Comparison of ENCODE assay signal across 25 cellular contexts in the genomic region with DNA sequence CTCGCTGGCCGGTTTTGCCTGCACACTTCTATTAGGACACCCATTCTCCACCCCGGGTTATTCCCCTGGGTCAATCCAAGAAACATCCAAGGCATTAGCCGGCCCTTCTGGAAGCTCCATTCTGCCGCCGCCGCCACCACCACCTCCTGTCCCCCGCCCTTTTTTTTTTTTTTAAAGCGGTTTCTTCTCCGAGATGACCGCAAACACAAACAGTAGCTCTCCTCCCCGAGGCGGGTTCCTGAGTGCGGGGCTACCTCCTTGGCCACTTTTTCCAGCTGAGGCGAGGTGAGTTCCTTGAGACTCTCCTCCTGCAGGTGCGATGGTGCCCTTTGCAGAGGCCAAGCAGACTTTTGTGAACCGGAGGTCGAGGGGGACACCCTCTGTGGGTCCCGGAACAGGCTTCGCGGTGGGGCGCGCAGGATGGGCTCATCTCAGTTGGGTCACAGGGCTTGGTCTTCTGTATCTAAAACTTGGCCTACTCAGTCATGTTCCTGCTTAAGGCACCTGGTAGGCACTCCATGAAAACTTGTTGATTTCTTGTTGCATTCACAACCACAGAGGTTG. TPM values are rescaled to one million over a fixed set of nuclear protein-coding genes. Genes with fewer than 3 reads are reported as not detected.
DNase-seq lines count a peak whose midpoint lies in the region; ATAC-seq, FAIRE-seq and TF ChIP-seq lines count a peak whose summit lies in the region.
"Had no signal": no experiment of that assay in that cellular context is flagged by ENCODE, and none has a peak within 500 bp of the region (broad histone marks: within the 10 kb centered on the region; RNA-seq: fewer than 3 reads in every experiment).

No MANE protein-coding gene starts in this region.

- no peak overlapping the region for H3K23ac ChIP-seq in H1 (ENCODE audit: insufficient read length)
- H3K23ac ChIP-seq in mesendoderm (ENCODE audit: low read length), result no peak overlapping the region

- WGBS in H1 (ENCODE audit: extremely low coverage in 1 of 2, insufficient coverage in 1 of 2, insufficient read length in 1 of 2, insufficient replicate concordance in 2 of 2, low coverage in 1 of 2, low lambda C conversion rate in 2 of 2, missing lambda C conversion rate in 1 of 2), 2 experiments, result 13% methylated on average over 19 of the region's 23 CpGs; no CpG with 5 or more reads in 1 of the 2 experiments
- no CpG with 5 or more reads among the region's 23 CpGs for WGBS in mesendoderm (ENCODE audit: extremely low coverage, insufficient coverage, low lambda C conversion rate)
- WGBS in body of pancreas, 2 donors, result 3 to 4% methylated on average over 14 to 23 of the region's 23 CpGs

- H4K20me1 ChIP-seq in H1 (replicated peaks in 1 of 2; ENCODE audit: control insufficient read depth in 1 of 2, insufficient read depth in 2 of 2, low read length in 2 of 2), result peaks cover 0 to 8% of the 10 kb centered on the region in 2 experiments

- POLR2A ChIA-PET in activated naive CD8-positive, alpha-beta T cell treated with anti-CD3 and anti-CD28 coated beads, Interleukin-2, amount 10 ng/mL, durations not matched to agents 7 days and 5 days (lab: Charles Lee), result no interaction called here
- POLR2A ChIA-PET in H1 (lab: Charles Lee; ENCODE audit: partially characterized antibody), result no interaction called here

- ATAC-seq in activated naive CD8-positive, alpha-beta T cell treated with anti-CD3 and anti-CD28 coated beads, Interleukin-2, amount 10 ng/mL, durations not matched to agents 7 days and 5 days (ENCODE audit: low read depth), result no peak
- no peak for ATAC-seq in activated naive CD8-positive, alpha-beta T cell treated with anti-CD3 and anti-CD28 coated beads, Interleukin-2, amount 50 U/mL, for 24 hours
- ATAC-seq in body of pancreas, result no peak
- ATAC-seq: A549; activated CD8-positive, alpha-beta T cell treated with anti-CD3 and anti-CD28 coated beads for 36 hours; gastrocnemius medialis; naive thymus-derived CD4-positive, alpha-beta T cell; T-cell had no signal

- H3K56ac ChIP-seq in H1 (replicated peaks; ENCODE audit: insufficient read length, low read depth, low read length), result no peak overlapping the region
- no peak overlapping the region for H3K56ac ChIP-seq in mesendoderm (ENCODE audit: low read length)

- TF ChIP-seq RAD21 in H1 (IDR thresholded peaks at IDR 0.05 in 1 of 2, conservative IDR thresholded peaks at IDR 0.05 in 1 of 2; ENCODE audit: low read depth in 2 of 2, low read length in 2 of 2), result no peak

- peaks cover 51% of the 10 kb centered on the region for H3K27me3 Mint-ChIP-seq in activated naive CD8-positive, alpha-beta T cell treated with anti-CD3 and anti-CD28 coated beads, Interleukin-2, amount 10 ng/mL, durations not matched to agents 7 days and 5 days
- peaks cover 37% of the 10 kb centered on the region for H3K27me3 Mint-ChIP-seq in activated naive CD8-positive, alpha-beta T cell treated with anti-CD3 and anti-CD28 coated beads, Interleukin-2, amount 50 U/mL, for 24 hours
- H3K27me3 Mint-ChIP-seq in type B pancreatic cell, result peaks cover 90% of the 10 kb centered on the region

- TF ChIP-seq EP300 in H1 (IDR thresholded peaks at IDR 0.05; ENCODE audit: borderline replicate concordance in 1 of 2, low read depth in 2 of 2, low read length in 2 of 2), result no peak

- CTCF ChIA-PET in H1 (lab: Charles Lee; ENCODE audit: partially characterized antibody), result interaction anchor here (0.6 to 2.5 kb wide), 14 partner anchors 14 to 321 kb away, joined by 3 to 12 read pairs (median 4); no protein-coding TSS in a partner anchor

- intact Hi-C loops in body of pancreas (cut with DNase I), result no loop called here

- H3K18ac ChIP-seq in H1 (ENCODE audit: extremely low read depth, low read length) (no peak overlapping the region), mesendoderm (ENCODE audit: low read length) (no peak overlapping the region)

- no peak overlapping the region for H3K4ac ChIP-seq in H1 (replicated peaks; ENCODE audit: insufficient read length, low read depth, low read length)
- H3K4ac ChIP-seq in mesendoderm (ENCODE audit: low read depth, low read length), result no peak overlapping the region

- H3K79me2 ChIP-seq in H1 (ENCODE audit: control insufficient read depth in 1 of 2, insufficient read depth in 2 of 2, low read length in 2 of 2) (no peaks in the 10 kb centered on the region), mesendoderm (ENCODE audit: control insufficient read depth, insufficient read depth, low read length) (no peaks in the 10 kb centered on the region)

- peaks cover 16% of the 10 kb centered on the region for H3K23me2 ChIP-seq in H1 (ENCODE audit: low read depth, low read length)

- H3K4me1 Mint-ChIP-seq in activated naive CD8-positive, alpha-beta T cell treated with anti-CD3 and anti-CD28 coated beads, Interleukin-2, amount 10 ng/mL, durations not matched to agents 7 days and 5 days, result no peaks in the 10 kb centered on the region
- peaks cover 1% of the 10 kb centered on the region for H3K4me1 Mint-ChIP-seq in activated naive CD8-positive, alpha-beta T cell treated with anti-CD3 and anti-CD28 coated beads, Interleukin-2, amount 50 U/mL, for 24 hours
- no peaks in the 10 kb centered on the region for H3K4me1 Mint-ChIP-seq in type B pancreatic cell (ENCODE audit: unreplicated experiment)

- H3K36me3 Mint-ChIP-seq in activated naive CD8-positive, alpha-beta T cell treated with anti-CD3 and anti-CD28 coated beads, Interleukin-2, amount 10 ng/mL, durations not matched to agents 7 days and 5 days, result no peaks in the 10 kb centered on the region
- no peaks in the 10 kb centered on the region for H3K36me3 Mint-ChIP-seq in activated naive CD8-positive, alpha-beta T cell treated with anti-CD3 and anti-CD28 coated beads, Interleukin-2, amount 50 U/mL, for 24 hours (ENCODE audit: low read depth)
- H3K36me3 Mint-ChIP-seq in type B pancreatic cell, result no peaks in the 10 kb centered on the region
- H3K36me3 Mint-ChIP-seq: naive thymus-derived CD4-positive, alpha-beta T cell; T-cell had no signal

- H3K27ac Mint-ChIP-seq in activated naive CD8-positive, alpha-beta T cell treated with anti-CD3 and anti-CD28 coated beads, Interleukin-2, amount 10 ng/mL, durations not matched to agents 7 days and 5 days, result peak overlapping the region; percentile 64
- no peak overlapping the region for H3K27ac Mint-ChIP-seq in activated naive CD8-positive, alpha-beta T cell treated with anti-CD3 and anti-CD28 coated beads, Interleukin-2, amount 50 U/mL, for 24 hours
- no peak overlapping the region for H3K27ac Mint-ChIP-seq in type B pancreatic cell
- H3K27ac Mint-ChIP-seq: activated CD8-positive, alpha-beta T cell treated with anti-CD3 and anti-CD28 coated beads for 36 hours; activated T-cell treated with anti-CD3 and anti-CD28 coated beads, Interleukin-2, amount 50 U/mL, for 24 hours; naive thymus-derived CD4-positive, alpha-beta T cell; T-cell had no signal

- no peak overlapping the region for H2BK15ac ChIP-seq in H1 (ENCODE audit: low read length)
- no peak overlapping the region for H2BK15ac ChIP-seq in mesendoderm (replicated peaks; ENCODE audit: low read depth)

- no peak overlapping the region for H3K14ac ChIP-seq in H1 (ENCODE audit: insufficient read length)

- H3K4me3 Mint-ChIP-seq in activated naive CD8-positive, alpha-beta T cell treated with anti-CD3 and anti-CD28 coated beads, Interleukin-2, amount 10 ng/mL, durations not matched to agents 7 days and 5 days, result peak overlapping the region; percentile 39
- H3K4me3 Mint-ChIP-seq in activated naive CD8-positive, alpha-beta T cell treated with anti-CD3 and anti-CD28 coated beads, Interleukin-2, amount 50 U/mL, for 24 hours, result no peak overlapping the region
- H3K4me3 Mint-ChIP-seq in type B pancreatic cell, result peak overlapping the region; percentile 87
- H3K4me3 Mint-ChIP-seq: activated CD8-positive, alpha-beta T cell treated with anti-CD3 and anti-CD28 coated beads for 36 hours; activated T-cell treated with anti-CD3 and anti-CD28 coated beads, Interleukin-2, amount 50 U/mL, for 24 hours; T-cell had no signal

- no peak for TF ChIP-seq POLR2A in H1 (IDR thresholded peaks at IDR 0.05; ENCODE audit: control extremely low read depth in 1 of 2, low read depth in 2 of 2, low read length in 2 of 2)
- no peak for TF ChIP-seq POLR2A in body of pancreas (IDR thresholded peaks at IDR 0.05)

- no peak overlapping the region for H3K27ac ChIP-seq in H1 (ENCODE audit: low read depth, low read length)
- no peak overlapping the region for H3K27ac ChIP-seq in mesendoderm (ENCODE audit: low read depth, low read length)
- H3K27ac ChIP-seq in body of pancreas, result no peak overlapping the region
- H3K27ac ChIP-seq: A549, brain microvascular endothelial cell, gastrocnemius medialis, tibial nerve had no signal

- H2BK12ac ChIP-seq in H1 (ENCODE audit: low read depth, low read length), result no peak overlapping the region

- H3K27me3 ChIP-seq in H1 (replicated peaks in 1 of 4; ENCODE audit: control insufficient read depth in 3 of 4, extremely low read depth in 1 of 4, insufficient read depth in 3 of 4, low read length in 3 of 4) (peaks cover 15 to 65% (median 56%) of the 10 kb centered on the region in 4 experiments), mesendoderm (ENCODE audit: insufficient read depth, low read length, poor library complexity) (peaks cover 22% of the 10 kb centered on the region), body of pancreas (no peaks in the 10 kb centered on the region)

- H3K9ac ChIP-seq in H1 (replicated peaks in 1 of 4; ENCODE audit: extremely low read depth in 1 of 4, low read depth in 3 of 4, low read length in 3 of 4) (no peak overlapping the region), mesendoderm (ENCODE audit: low read length) (peak overlapping the region; percentile 43)

- H3K79me1 ChIP-seq in H1 (ENCODE audit: low read depth, low read length), result no peaks in the 10 kb centered on the region
- no peaks in the 10 kb centered on the region for H3K79me1 ChIP-seq in mesendoderm (ENCODE audit: low read length)

- no peaks in the 10 kb centered on the region for H3K9me3 Mint-ChIP-seq in activated naive CD8-positive, alpha-beta T cell treated with anti-CD3 and anti-CD28 coated beads, Interleukin-2, amount 10 ng/mL, durations not matched to agents 7 days and 5 days
- H3K9me3 Mint-ChIP-seq in activated naive CD8-positive, alpha-beta T cell treated with anti-CD3 and anti-CD28 coated beads, Interleukin-2, amount 50 U/mL, for 24 hours, result no peaks in the 10 kb centered on the region
- H3K9me3 Mint-ChIP-seq in type B pancreatic cell, result no peaks in the 10 kb centered on the region
- H3K9me3 Mint-ChIP-seq: activated CD8-positive, alpha-beta T cell treated with anti-CD3 and anti-CD28 coated beads for 36 hours; activated T-cell treated with anti-CD3 and anti-CD28 coated beads, Interleukin-2, amount 50 U/mL, for 24 hours; T-cell had no signal

- H3K4me3 ChIP-seq in H1 (ENCODE audit: extremely low read depth in 1 of 4, insufficient read depth in 2 of 4, low read depth in 3 of 4, low read length in 4 of 4), result peak overlapping the region; percentile 41 to 70 (median 52); a peak in 7 of 8 replicates
- H3K4me3 ChIP-seq in mesendoderm (ENCODE audit: low read length), result no peak overlapping the region
- no peak overlapping the region for H3K4me3 ChIP-seq in body of pancreas
- H3K4me3 ChIP-seq: A549, gastrocnemius medialis had no signal

- H4K8ac ChIP-seq in H1 (ENCODE audit: extremely low read depth, insufficient read depth, low read length) (no peak overlapping the region), mesendoderm (ENCODE audit: low read depth, low read length) (no peak overlapping the region)

- no peak for DNase-seq in activated naive CD8-positive, alpha-beta T cell treated with anti-CD3 and anti-CD28 coated beads, Interleukin-2, amount 10 ng/mL, durations not matched to agents 7 days and 5 days
- no peak for DNase-seq in activated naive CD8-positive, alpha-beta T cell treated with anti-CD3 and anti-CD28 coated beads, Interleukin-2, amount 50 U/mL, for 24 hours
- DNase-seq in H1 (ENCODE audit: low read depth in 1 of 2, low spot score in 2 of 2), result no peak
- DNase-seq in mesendoderm, result peak; percentile 37
- no peak for DNase-seq in type B pancreatic cell (ENCODE audit: extremely low spot score, unreplicated experiment)
- no peak for DNase-seq in urothelium cell line (ENCODE audit: low spot score)
- no peak for DNase-seq in inferior parietal cortex (ENCODE audit: extremely low spot score)
- no peak for DNase-seq in body of pancreas
- DNase-seq: activated CD8-positive, alpha-beta T cell treated with anti-CD3 and anti-CD28 coated beads for 36 hours; activated naive CD4-positive, alpha-beta T cell treated with anti-CD3 and anti-CD28 coated beads, Interleukin-2, amount 50 U/mL, for 16 hours; activated T-cell treated with anti-CD3 and anti-CD28 coated beads, Interleukin-2, amount 50 U/mL, for 24 hours; brain microvascular endothelial cell; C1 segment of cervical spinal cord; cortex of kidney; gastrocnemius medialis; NCI-H2029 had no signal

- H2AK5ac ChIP-seq in H1 (ENCODE audit: low read depth, low read length), result no peak overlapping the region
- no peak overlapping the region for H2AK5ac ChIP-seq in mesendoderm (ENCODE audit: low read length)

- TF ChIP-seq CTCF in H1 (IDR thresholded peaks at IDR 0.05; ENCODE audit: control extremely low read depth in 1 of 3, insufficient read depth in 1 of 3, low read depth in 1 of 3, low read length in 3 of 3) (no peak), type B pancreatic cell (conservative IDR thresholded peaks at IDR 0.05) (no peak), body of pancreas (IDR thresholded peaks at IDR 0.05) (no peak)

- H2BK20ac ChIP-seq in H1 (ENCODE audit: low read length), result no peak overlapping the region

- no peak overlapping the region for H2BK120ac ChIP-seq in H1 (replicated peaks; ENCODE audit: low read depth, low read length)
- H2BK120ac ChIP-seq in mesendoderm (ENCODE audit: low read depth, low read length), result no peak overlapping the region

- H3K4me1 ChIP-seq in H1 (replicated peaks in 1 of 4; ENCODE audit: control insufficient read depth in 3 of 4, insufficient read depth in 4 of 4, low read length in 3 of 4), result peaks cover 0 to 6% (median 1%) of the 10 kb centered on the region in 4 experiments; a peak in 5 of 7 replicates
- H3K4me1 ChIP-seq in mesendoderm (ENCODE audit: control insufficient read depth, low read depth, low read length), result peaks cover 4% of the 10 kb centered on the region
- peaks cover 15% of the 10 kb centered on the region for H3K4me1 ChIP-seq in body of pancreas
- H3K4me1 ChIP-seq: A549, gastrocnemius medialis had no signal

- FAIRE-seq in H1 (lab: Jason Lieb, UNC) (no peak), urothelium cell line (lab: Jason Lieb, UNC) (no peak)
- FAIRE-seq: A549, GM18507, islet of Langerhans had no signal

- H2BK5ac ChIP-seq in H1 (ENCODE audit: low read depth, low read length) (no peak overlapping the region), mesendoderm (ENCODE audit: low read length) (no peak overlapping the region)

- no peak overlapping the region for H4K91ac ChIP-seq in H1 (replicated peaks; ENCODE audit: insufficient read length, low read length)

- H4K5ac ChIP-seq in H1 (ENCODE audit: insufficient read length, low read depth, low read length) (no peak overlapping the region), mesendoderm (ENCODE audit: low read length) (no peak overlapping the region)

- H3K36me3 ChIP-seq in H1 (ENCODE audit: control insufficient read depth in 2 of 4, insufficient read depth in 4 of 4, low read length in 3 of 4), result no peaks in the 10 kb centered on the region
- H3K36me3 ChIP-seq in mesendoderm (ENCODE audit: control insufficient read depth, insufficient read depth, low read length), result no peaks in the 10 kb centered on the region
- no peaks in the 10 kb centered on the region for H3K36me3 ChIP-seq in body of pancreas (replicated peaks in 1 of 2; ENCODE audit: insufficient read depth in 1 of 2, low read depth in 2 of 2)
- H3K36me3 ChIP-seq: brain microvascular endothelial cell, gastrocnemius medialis, tibial nerve had no signal

- H3K9me3 ChIP-seq in H1 (ENCODE audit: insufficient read depth in 2 of 2, low read depth in 1 of 2, low read length in 1 of 2), result no peaks in the 10 kb centered on the region
- no peaks in the 10 kb centered on the region for H3K9me3 ChIP-seq in body of pancreas
- H3K9me3 ChIP-seq: A549, gastrocnemius medialis, tibial nerve had no signal

- peak overlapping the region; percentile 88 to 97 for H3K4me2 ChIP-seq in H1 (ENCODE audit: insufficient read depth in 1 of 2, low read depth in 2 of 2, low read length in 2 of 2)
- peak overlapping the region; percentile 67 for H3K4me2 ChIP-seq in mesendoderm (ENCODE audit: low read length)
- H3K4me2 ChIP-seq: A549 had no signal

- H2AFZ ChIP-seq in H1 (ENCODE audit: low read length), result peak overlapping the region; percentile 34; the same call in 1 of the 2 replicates

RNA-seq across cellular contexts. Expression of gene NWD2, which starts 0.9 kb away (rescaled TPM):
- not detected for total RNA-seq in activated naive CD8-positive, alpha-beta T cell treated with anti-CD3 and anti-CD28 coated beads, Interleukin-2, amount 10 ng/mL, durations not matched to agents 7 days and 5 days
- total RNA-seq in H1 (2021; fragmentation: NEBNext Ultra II Directional; extraction: Animal tissue kit (Norgen Biotek cat#: 25700)), result not detected in 2 replicates
- under 0.01 and 0.02 TPM in 2 replicates for polyA plus RNA-seq in H1 (2011; rRNA removed)
- not detected for polyA plus RNA-seq in H1 (2011; cell fraction: cytosol; rRNA removed)
- polyA plus RNA-seq in H1 (2011; cell fraction: nucleus; rRNA removed), result 0.01 TPM
- polyA plus RNA-seq in H1 (2012, experiment 1 of 2), result 0.01 TPM in 1 of 4 replicates, not detected in the others
- polyA plus RNA-seq in H1 (2012, experiment 2 of 2), result not detected
- under 0.01 TPM for polyA plus RNA-seq in H1 (2013, experiment 1 of 2)
- polyA plus RNA-seq in H1 (2013, experiment 2 of 2), result under 0.01 TPM
- polyA minus RNA-seq in H1 (2011; rRNA and poly(A)+ RNA removed), result not detected in 2 replicates
- polyA minus RNA-seq in H1 (2011; cell fraction: cytosol; rRNA and poly(A)+ RNA removed), result not detected
- not detected for polyA minus RNA-seq in H1 (2011; cell fraction: nucleus; rRNA and poly(A)+ RNA removed)
- 0.41 TPM for polyA plus RNA-seq in mesendoderm (2013, experiment 1 of 2)
- polyA plus RNA-seq in mesendoderm (2013, experiment 2 of 2), result 0.36 TPM
- total RNA-seq in type B pancreatic cell (ENCODE audit: low replicate concordance), result 0.88 and 1.5 TPM in 2 replicates
- 1 to 10 TPM in 1 of 2 donors, under 1 TPM in 1; 0.26 to 4.0 TPM for total RNA-seq in body of pancreas
- total RNA-seq: activated CD8-positive, alpha-beta T cell treated with anti-CD3 and anti-CD28 coated beads for 36 hours; epithelial cell of proximal tubule; gastrocnemius medialis; lung microvascular endothelial cell; naive thymus-derived CD4-positive, alpha-beta T cell; NCI-H460; T-cell had no signal
- polyA plus RNA-seq: A549; naive thymus-derived CD4-positive, alpha-beta T cell had no signal

Comparison
In these comparisons a context has a peak if more than half of its experiments do, and no peak if none do; other contexts are left out.
1. H3K4me3 ChIP-seq: peak in H1 (4 of 4); none in mesendoderm (single experiment) and body of pancreas (0 of 2).